In the genomic region with DNA sequence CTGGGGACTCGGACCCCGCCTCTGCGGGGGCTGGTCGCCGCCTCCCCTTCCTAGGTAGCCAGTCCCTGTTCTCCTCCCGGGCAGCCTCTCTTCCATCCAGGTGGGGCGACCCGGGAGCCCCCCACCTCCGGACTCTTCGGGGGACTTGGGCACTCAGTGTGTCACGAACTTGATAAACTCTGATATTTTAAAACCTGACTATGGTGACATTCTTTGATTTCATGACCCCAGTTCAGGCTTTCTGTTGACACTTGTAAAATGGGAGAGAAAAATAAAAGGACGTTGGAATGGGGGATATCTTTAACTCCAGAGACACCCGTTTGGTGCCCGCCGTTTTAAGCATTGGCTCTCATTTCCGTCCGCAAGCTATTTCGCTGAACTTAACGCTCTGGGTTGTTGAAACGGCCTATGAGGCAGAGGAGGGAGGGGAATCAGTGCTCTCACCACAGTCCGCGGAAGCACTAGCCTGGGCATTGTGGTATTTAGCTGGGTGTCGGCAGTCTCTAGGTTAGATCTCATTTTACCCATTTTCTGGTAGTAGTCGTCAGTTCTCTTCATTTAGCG, we compare ENCODE assay signal across 8 cellular contexts. TPM values are rescaled to one million over a fixed set of nuclear protein-coding genes. Genes with fewer than 3 reads are reported as not detected.
DNase-seq lines count a peak whose midpoint lies in the region; ATAC-seq, FAIRE-seq and TF ChIP-seq lines count a peak whose summit lies in the region.

No MANE protein-coding gene starts in this region.

- peak; percentile 12 for DNase-seq in GM12891 (ENCODE audit: insufficient read length, low spot score)
- DNase-seq in HFFc6, result peak; percentile 49
- peak; percentile 63 for DNase-seq in MV-4-11 (lab: John Stamatoyannopoulos, UW)
- peak; percentile 31 for DNase-seq in activated CD4-positive, CD25-positive, alpha-beta regulatory T cell treated with anti-CD3 and anti-CD28 coated beads, Interleukin-2, amount 50 U/mL, for 16 hours (ENCODE audit: low read depth, low spot score)
- peak; percentile 54 for DNase-seq in left lobe of liver (ENCODE audit: low spot score)
- DNase-seq in stimulated activated CD4-positive, alpha-beta T cell treated with anti-CD3 and anti-CD28 coated beads, Interleukin-4, amount 100 ng/mL, for 24 hours, result peak; percentile 53
- DNase-seq in NCI-H128 (lab: John Stamatoyannopoulos, UW; ENCODE audit: unreplicated experiment), result no peak

- H3K27me3 Mint-ChIP-seq in HFFc6 (ENCODE audit: insufficient read depth), result peaks cover 4% of the 10 kb centered on the region

- peak overlapping the region; percentile 92 for H3K27ac Mint-ChIP-seq in HFFc6

- no peak for TF ChIP-seq CTCF in HFFc6 (IDR thresholded peaks at IDR 0.05)

- H3K36me3 Mint-ChIP-seq in HFFc6 (ENCODE audit: low read depth), result no peaks in the 10 kb centered on the region

- no peaks in the 10 kb centered on the region for H3K9me3 Mint-ChIP-seq in HFFc6

- H3K4me3 Mint-ChIP-seq in HFFc6, result peak overlapping the region; percentile 97

- peaks cover 32% of the 10 kb centered on the region for H3K4me1 Mint-ChIP-seq in HFFc6 (ENCODE audit: low read depth)

- ATAC-seq in left lobe of liver, result peak; percentile 42

- peak overlapping the region; percentile 77 for H3K27ac ChIP-seq in cingulate gyrus (ENCODE audit: low read depth, low read length)

- no peak for TF ChIP-seq POLR2A in GM12891 (IDR thresholded peaks at IDR 0.05; ENCODE audit: low read depth, low read length)

- peak; percentile 71 for FAIRE-seq in GM12891 (lab: Jason Lieb, UNC)

TF ChIP-seq in GM12891, 5 proteins besides CTCF, POLR2A, EP300 and RAD21:
- no peak for TF ChIP-seq POLR2AphosphoS5 (IDR thresholded peaks at IDR 0.05; ENCODE audit: low read depth, low read length)
- TF ChIP-seq POU2F2 (IDR thresholded peaks at IDR 0.05; ENCODE audit: low read depth, low read length), result no peak
- TF ChIP-seq SPI1 (IDR thresholded peaks at IDR 0.05; ENCODE audit: low read depth, low read length), result no peak
- TF ChIP-seq TAF1 (IDR thresholded peaks at IDR 0.05; ENCODE audit: low read depth, low read length), result no peak
- no peak for TF ChIP-seq PAX5 (IDR thresholded peaks at IDR 0.05; ENCODE audit: insufficient read depth, low read length, severe bottlenecking)

RNA-seq across cellular contexts. Expression of gene VPS26A, which starts 0.7 kb away (rescaled TPM):
- 19.7 TPM for polyA plus RNA-seq in GM12891 (2012; ENCODE audit: low read depth, missing spikeins)
- 10 to 100 TPM; 47.9 to 62.8 (median 61.4) TPM for total RNA-seq in HFFc6 (2021; fragmentation: NEBNext Ultra II Directional; extraction: Animal tissue kit (Norgen Biotek cat#: 25700))
- total RNA-seq in left lobe of liver, result 15.1 TPM

RNA-seq across cellular contexts. Expression of gene SRGN, which starts 36.7 kb away (rescaled TPM):
- polyA plus RNA-seq in GM12891 (2012; ENCODE audit: low read depth, missing spikeins), result 1,164 TPM
- 100 to 1,000 TPM; 128 to 471 (median 424) TPM for total RNA-seq in HFFc6 (2021; fragmentation: NEBNext Ultra II Directional; extraction: Animal tissue kit (Norgen Biotek cat#: 25700))
- 29.1 TPM for total RNA-seq in left lobe of liver

RNA-seq across cellular contexts. Expression of gene SUPV3L1, which starts 55.4 kb away (rescaled TPM):
- 26.3 TPM for polyA plus RNA-seq in GM12891 (2012; ENCODE audit: low read depth, missing spikeins)
- total RNA-seq in HFFc6 (2021; fragmentation: NEBNext Ultra II Directional; extraction: Animal tissue kit (Norgen Biotek cat#: 25700)), result 10 to 100 TPM; 26.4 to 31.0 (median 28.9) TPM
- 15.7 TPM for total RNA-seq in left lobe of liver
